ENCODE assay signal across 20 cellular contexts in the genomic region with DNA sequence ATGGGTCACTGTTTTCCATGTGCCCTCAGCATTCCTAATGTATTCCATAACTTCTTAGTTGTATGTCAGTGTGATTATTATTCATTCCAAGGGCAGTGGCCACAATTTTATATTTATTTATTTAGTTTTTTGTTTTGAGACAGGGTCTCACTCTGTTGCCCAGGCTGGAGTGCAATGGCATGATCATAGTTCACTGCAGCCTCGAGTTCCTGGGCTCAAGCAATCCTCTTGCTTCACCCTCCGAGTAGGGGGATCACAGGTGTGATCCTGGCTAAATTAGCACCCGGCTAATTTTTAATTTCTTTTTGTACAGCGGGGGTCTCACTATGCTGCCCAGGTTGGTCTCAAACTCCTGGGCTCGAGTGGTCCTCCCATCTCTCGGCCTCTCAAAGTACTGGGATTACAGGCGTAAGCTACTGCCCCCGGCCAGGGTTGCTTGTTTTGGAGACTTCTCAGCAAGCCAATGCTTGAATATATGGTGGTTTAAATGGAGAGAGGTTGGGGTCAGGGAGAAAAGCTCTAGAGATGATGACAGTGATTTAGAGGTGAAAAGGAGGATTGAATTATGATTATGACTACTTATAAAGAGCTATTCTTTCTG. TPM values are rescaled to one million over a fixed set of nuclear protein-coding genes. Genes with fewer than 3 reads are reported as not detected.
DNase-seq lines count a peak whose midpoint lies in the region; ATAC-seq and TF ChIP-seq lines count a peak whose summit lies in the region.
"Had no signal": no experiment of that assay in that cellular context is flagged by ENCODE, and none has a peak within 500 bp of the region (broad histone marks: within the 10 kb centered on the region; RNA-seq: fewer than 3 reads in every experiment).

No MANE protein-coding gene starts in this region.

- BruUV-seq in PC-3 (replicated peaks; lab: Mats Ljungman, UMichigan), result TSS peak; percentile 10

- no peak overlapping the region for H3K9ac ChIP-seq in PC-3 (ENCODE audit: low read length)

- peaks cover 81% of the 10 kb centered on the region for H4K20me1 ChIP-seq in PC-3 (ENCODE audit: low read length)

- H3K4me3 Mint-ChIP-seq in activated CD4-positive, alpha-beta T cell treated with anti-CD3 and anti-CD28 coated beads for 36 hours, result no peak overlapping the region
- no peak overlapping the region for H3K4me3 Mint-ChIP-seq in stimulated activated naive CD8-positive, alpha-beta T cell treated with anti-CD3 and anti-CD28 coated beads, Interleukin-15, amount 100 ng/mL, for 72 hours
- H3K4me3 Mint-ChIP-seq: activated CD4-positive, alpha-beta T cell treated with anti-CD3 and anti-CD28 coated beads, Interleukin-2, amount 10 ng/mL, durations not matched to agents 7 days and 5 days; activated T-helper 1 cell treated with anti-CD3 and anti-CD28 coated beads, Interleukin-12 subunit alpha, Interleukin-12 subunit beta, Interleukin-2, Interleukin-4 antibody, amounts not matched to agents 30 ng/mL and 10 ng/mL and 1 ng/mL, durations not matched to agents 14 hours and 24 hours and 36 hours; brain; CD4-positive, alpha-beta memory T cell; T-helper 1 cell treated with Interleukin-12 subunit alpha and Interleukin-12 subunit beta and Interleukin-4 antibody, amounts not matched to agents 30 μg/mL and 1 μg/mL, for 36 hours had no signal

- peak overlapping the region; percentile 32; the same call in 1 of the 2 replicates for H3K4me3 ChIP-seq in PC-3 (ENCODE audit: low read length)
- no peak overlapping the region for H3K4me3 ChIP-seq in HAP-1
- H3K4me3 ChIP-seq: MG63 had no signal

- POLR2A ChIA-PET in activated CD4-positive, alpha-beta T cell treated with anti-CD3 and anti-CD28 coated beads for 36 hours (lab: Charles Lee), result interaction anchor here (0.7 kb wide), 1 partner anchor 268 kb away, joined by 3 read pairs; no protein-coding TSS in a partner anchor
- POLR2A ChIA-PET in PC-3 (lab: Charles Lee; ENCODE audit: unreplicated experiment), result no interaction called here

- H3K9me3 ChIP-seq in PC-3 (ENCODE audit: low read length) (no peaks in the 10 kb centered on the region), HAP-1 (no peaks in the 10 kb centered on the region)
- H3K9me3 ChIP-seq: MG63, neutrophil had no signal

- H3K4me1 ChIP-seq in PC-3 (ENCODE audit: insufficient read depth, low read length) (peaks cover 83% of the 10 kb centered on the region), HAP-1 (no peaks in the 10 kb centered on the region)

- H2AFZ ChIP-seq in PC-3 (ENCODE audit: low read length), result no peak overlapping the region

- H3F3A ChIP-seq in PC-3 (ENCODE audit: low read length, unreplicated experiment), result peaks cover 25% of the 10 kb centered on the region

- intact Hi-C loops in activated CD4-positive, alpha-beta T cell treated with anti-CD3 and anti-CD28 coated beads for 36 hours (cut with DNase I, micrococcal nuclease), result loop anchor here (1.0 to 10.0 kb wide), 17 partner anchors 62 to 542 kb away; partner anchors contain the start of genes EMP1 (in 2 of the 2), GSG1 (in 2 of the 2), APOLD1 (in 1 of the 2) and BORCS5 (in 1 of the 2)
- intact Hi-C loops in PC-3 (cut with micrococcal nuclease), result loop anchor here (5.0 kb wide), 1 partner anchor 177 kb away; no protein-coding TSS in a partner anchor

- peaks cover 39% of the 10 kb centered on the region for H3K4me1 Mint-ChIP-seq in activated CD4-positive, alpha-beta T cell treated with anti-CD3 and anti-CD28 coated beads for 36 hours
- H3K4me1 Mint-ChIP-seq in stimulated activated naive CD8-positive, alpha-beta T cell treated with anti-CD3 and anti-CD28 coated beads, Interleukin-15, amount 100 ng/mL, for 72 hours, result peaks cover 18% of the 10 kb centered on the region
- H3K4me1 Mint-ChIP-seq: CD4-positive, alpha-beta memory T cell had no signal

- H3K27me3 ChIP-seq in PC-3 (ENCODE audit: low read length), result no peaks in the 10 kb centered on the region
- H3K27me3 ChIP-seq in HAP-1 (ENCODE audit: low read depth), result no peaks in the 10 kb centered on the region; the same call in 1 of the 2 replicates
- H3K27me3 ChIP-seq: MG63 had no signal

- CTCF ChIA-PET in activated CD4-positive, alpha-beta T cell treated with anti-CD3 and anti-CD28 coated beads for 36 hours (lab: Charles Lee), result interaction anchor here (0.5 to 1.2 kb wide), 5 partner anchors 11 to 302 kb away, joined by 3 to 6 read pairs (median 3); no protein-coding TSS in a partner anchor
- CTCF ChIA-PET in PC-3 (lab: Charles Lee), result no interaction called here

- peaks cover 100% of the 10 kb centered on the region for H3K79me2 ChIP-seq in PC-3 (ENCODE audit: low read length)

- H3K36me3 ChIP-seq in PC-3 (ENCODE audit: low read depth, low read length) (peaks cover 45% of the 10 kb centered on the region), HAP-1 (replicated peaks) (no peaks in the 10 kb centered on the region)
- H3K36me3 ChIP-seq: neutrophil had no signal

- H3K9me3 Mint-ChIP-seq in activated CD4-positive, alpha-beta T cell treated with anti-CD3 and anti-CD28 coated beads for 36 hours (ENCODE audit: low read depth), result no peaks in the 10 kb centered on the region
- H3K9me3 Mint-ChIP-seq in stimulated activated naive CD8-positive, alpha-beta T cell treated with anti-CD3 and anti-CD28 coated beads, Interleukin-15, amount 100 ng/mL, for 72 hours, result no peaks in the 10 kb centered on the region
- H3K9me3 Mint-ChIP-seq: activated CD4-positive, alpha-beta T cell treated with anti-CD3 and anti-CD28 coated beads, Interleukin-2, amount 10 ng/mL, durations not matched to agents 7 days and 5 days; activated T-helper 1 cell treated with anti-CD3 and anti-CD28 coated beads, Interleukin-12 subunit alpha, Interleukin-12 subunit beta, Interleukin-2, Interleukin-4 antibody, amounts not matched to agents 30 ng/mL and 10 ng/mL and 1 ng/mL, durations not matched to agents 14 hours and 24 hours and 36 hours; T-helper 1 cell treated with Interleukin-12 subunit alpha and Interleukin-12 subunit beta and Interleukin-4 antibody, amounts not matched to agents 30 μg/mL and 1 μg/mL, for 36 hours had no signal

- no peak for TF ChIP-seq CTCF in PC-3 (conservative IDR thresholded peaks at IDR 0.05; ENCODE audit: low read depth, low read length)

- DNase-seq in activated CD4-positive, alpha-beta T cell treated with anti-CD3 and anti-CD28 coated beads for 36 hours, result no peak
- DNase-seq in activated CD4-positive, alpha-beta T cell treated with anti-CD3 and anti-CD28 coated beads for 48 hours, result no peak
- DNase-seq in PC-3 (no peak), epithelial cell of prostate (ENCODE audit: low read depth, low spot score) (no peak), middle frontal gyrus (ENCODE audit: extremely low spot score, low spot score) (no peak), OCI-M2 (lab: John Stamatoyannopoulos, UW; ENCODE audit: unreplicated experiment) (no peak), HAP-1 (ENCODE audit: low spot score in 2 of 2) (no peak)
- DNase-seq in stimulated activated naive CD8-positive, alpha-beta T cell treated with anti-CD3 and anti-CD28 coated beads, Interleukin-15, amount 100 ng/mL, for 72 hours, result no peak
- DNase-seq: activated CD4-positive, alpha-beta T cell treated with anti-CD3 and anti-CD28 coated beads, Interleukin-2, amount 10 ng/mL, durations not matched to agents 7 days and 5 days; CD4-positive, alpha-beta memory T cell; H7; NCI-H1930; NCI-H526 treated with DMSO at 0.1 percent for 48 hours; stimulated activated naive CD4-positive, alpha-beta T cell had no signal

- H3K27ac ChIP-seq in PC-3 (ENCODE audit: low read length), result peak overlapping the region; percentile 83
- peak overlapping the region; percentile 95 for H3K27ac ChIP-seq in epithelial cell of prostate
- H3K27ac ChIP-seq: neutrophil had no signal

- no peak for ATAC-seq in activated CD4-positive, alpha-beta T cell treated with anti-CD3 and anti-CD28 coated beads for 36 hours
- no peak for ATAC-seq in PC-3
- ATAC-seq in stimulated activated naive CD8-positive, alpha-beta T cell treated with anti-CD3 and anti-CD28 coated beads, Interleukin-15, amount 100 ng/mL, for 72 hours, result no peak

- H3K27ac Mint-ChIP-seq in activated CD4-positive, alpha-beta T cell treated with anti-CD3 and anti-CD28 coated beads for 36 hours, result peak overlapping the region; percentile 78
- H3K27ac Mint-ChIP-seq in stimulated activated naive CD8-positive, alpha-beta T cell treated with anti-CD3 and anti-CD28 coated beads, Interleukin-15, amount 100 ng/mL, for 72 hours, result peak overlapping the region; percentile 95 to 98
- H3K27ac Mint-ChIP-seq: activated CD4-positive, alpha-beta T cell treated with anti-CD3 and anti-CD28 coated beads, Interleukin-2, amount 10 ng/mL, durations not matched to agents 7 days and 5 days; CD4-positive, alpha-beta memory T cell had no signal

- H3K9me2 ChIP-seq in PC-3 (replicated peaks; ENCODE audit: low read length), result no peaks in the 10 kb centered on the region

- in situ Hi-C loops in HAP-1 (cut with MboI; ENCODE audit: low sequenced_read_pairs), result no loop called here

- peaks cover 16% of the 10 kb centered on the region for H3K27me3 Mint-ChIP-seq in activated CD4-positive, alpha-beta T cell treated with anti-CD3 and anti-CD28 coated beads for 36 hours
- H3K27me3 Mint-ChIP-seq in stimulated activated naive CD8-positive, alpha-beta T cell treated with anti-CD3 and anti-CD28 coated beads, Interleukin-15, amount 100 ng/mL, for 72 hours, result peaks cover 12% of the 10 kb centered on the region
- H3K27me3 Mint-ChIP-seq: brain had no signal

- H3K4me2 ChIP-seq in PC-3 (ENCODE audit: low read length), result peak overlapping the region; percentile 61

- no peaks in the 10 kb centered on the region for H3K36me3 Mint-ChIP-seq in activated CD4-positive, alpha-beta T cell treated with anti-CD3 and anti-CD28 coated beads for 36 hours (ENCODE audit: low read depth)
- H3K36me3 Mint-ChIP-seq: brain; CD4-positive, alpha-beta memory T cell had no signal

RNA-seq across cellular contexts. Expression of gene GPRC5A, which starts 7.6 kb away (rescaled TPM):
- under 1 TPM; 0.14 to 0.35 TPM for total RNA-seq in activated CD4-positive, alpha-beta T cell treated with anti-CD3 and anti-CD28 coated beads for 36 hours
- total RNA-seq in PC-3 (2014; rRNA removed), result 140 and 144 TPM in 2 replicates
- total RNA-seq: activated T-helper 1 cell treated with anti-CD3 and anti-CD28 coated beads, Interleukin-12 subunit alpha, Interleukin-12 subunit beta, Interleukin-2, Interleukin-4 antibody, amounts not matched to agents 30 ng/mL and 10 ng/mL and 1 ng/mL, durations not matched to agents 14 hours and 24 hours and 36 hours; CD4-positive, alpha-beta memory T cell had no signal

RNA-seq across cellular contexts. Expression of gene GPRC5D, which starts 53.0 kb away (rescaled TPM):
- not detected for total RNA-seq in activated CD4-positive, alpha-beta T cell treated with anti-CD3 and anti-CD28 coated beads for 36 hours
- total RNA-seq in PC-3 (2014; rRNA removed), result not detected in 2 replicates
- total RNA-seq: activated T-helper 1 cell treated with anti-CD3 and anti-CD28 coated beads, Interleukin-12 subunit alpha, Interleukin-12 subunit beta, Interleukin-2, Interleukin-4 antibody, amounts not matched to agents 30 ng/mL and 10 ng/mL and 1 ng/mL, durations not matched to agents 14 hours and 24 hours and 36 hours; CD4-positive, alpha-beta memory T cell; fibroblast of villous mesenchyme had no signal

Comparison
In these comparisons a context has a peak if more than half of its experiments do, and no peak if none do; other contexts are left out.
1. RNA of gene GPRC5A, which starts 7.6 kb away (total RNA-seq): 140 to 144 TPM in PC-3; 0.14 to 0.35 TPM in activated CD4-positive, alpha-beta T cell treated with anti-CD3 and anti-CD28 coated beads for 36 hours; every median in the first group is over 100 times any median in the second.